ENCODE assay signal across 1 cellular context in the genomic region with DNA sequence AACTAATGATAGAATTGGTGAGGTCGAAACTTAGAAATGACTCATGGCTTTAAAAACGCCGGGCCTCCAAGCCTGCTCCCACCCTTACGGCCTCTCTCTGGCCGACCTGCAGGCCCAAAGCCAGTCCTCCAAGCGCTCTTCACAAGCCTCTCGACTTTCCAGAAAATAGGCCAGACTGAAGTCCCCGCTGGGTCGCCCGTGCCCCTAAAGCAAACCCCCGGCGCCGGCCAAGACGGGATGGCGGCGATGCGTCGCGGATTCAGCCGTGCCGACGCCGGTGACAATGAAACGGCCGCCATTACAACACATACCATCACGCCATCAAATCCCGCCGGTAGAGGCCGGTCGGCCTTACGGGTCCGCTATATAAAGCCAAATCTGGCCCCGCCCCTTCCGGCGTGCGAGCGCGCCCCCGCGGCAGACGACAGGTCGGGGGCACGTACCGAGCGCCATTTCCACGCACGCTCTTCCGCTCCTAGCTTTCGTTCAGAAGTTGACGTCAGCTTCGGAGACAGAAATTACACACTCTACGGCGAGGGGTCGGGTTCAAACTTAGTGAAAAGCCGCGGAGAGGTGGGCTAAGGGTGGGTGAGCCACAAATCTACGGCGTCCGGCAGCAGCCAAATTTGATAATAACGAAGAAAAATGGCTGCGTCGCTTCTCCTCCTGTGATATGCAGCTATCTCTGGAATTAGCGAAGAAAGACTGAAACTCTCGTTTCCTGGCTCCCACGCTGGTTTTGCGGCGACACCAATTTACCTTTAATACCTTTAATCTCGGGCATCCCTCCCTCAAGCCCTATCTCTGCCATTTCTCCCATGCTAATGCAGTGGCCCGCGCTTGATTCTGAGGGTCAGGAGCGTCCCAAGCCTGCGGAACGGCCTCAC.
A peak's percentile ranks its signal among the peaks of the same experiment; 100 is the strongest.
TF ChIP-seq lines count a peak whose summit lies in the region.

A gene (minus strand): TSS at position 340 of the 887 bp plus-strand sequence. CDS start 26 bp downstream, at position 314.

TF ChIP-seq in HEK293, 187 proteins besides CTCF, POLR2A, EP300 and RAD21 (continued from another document):
- TF ChIP-seq ZNF138 (tag by site-specific recombination; IDR thresholded peaks at IDR 0.05; ENCODE audit: borderline replicate concordance): no peak
- TF ChIP-seq, protein P1, sequence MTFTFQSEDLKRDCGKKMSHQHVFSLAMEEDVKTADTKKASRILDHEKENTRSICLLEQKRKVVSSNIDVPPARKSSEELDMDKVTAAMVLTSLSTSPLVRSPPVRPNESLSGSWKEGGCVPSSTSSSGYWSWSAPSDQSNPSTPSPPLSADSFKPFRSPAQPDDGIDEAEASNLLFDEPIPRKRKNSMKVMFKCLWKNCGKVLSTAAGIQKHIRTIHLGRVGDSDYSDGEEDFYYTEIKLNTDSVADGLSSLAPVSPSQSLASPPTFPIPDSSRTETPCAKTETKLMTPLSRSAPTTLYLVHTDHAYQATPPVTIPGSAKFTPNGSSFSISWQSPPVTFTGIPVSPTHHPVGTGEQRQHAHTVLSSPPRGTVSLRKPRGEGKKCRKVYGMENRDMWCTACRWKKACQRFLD (tag by site-specific recombination; IDR thresholded peaks at IDR 0.05): peak; percentile 58; the same call in 1 of the 2 replicates
- TF ChIP-seq ZNF133 (tag by site-specific recombination; IDR thresholded peaks at IDR 0.05): no peak
- no peak for TF ChIP-seq ZNF311 (tag by site-specific recombination; IDR thresholded peaks at IDR 0.05; ENCODE audit: borderline replicate concordance)
- TF ChIP-seq BCL11A (tag by site-specific recombination; IDR thresholded peaks at IDR 0.05; ENCODE audit: low read depth): no peak
- peak; percentile 84; the same call in 1 of the 2 replicates for TF ChIP-seq GLI4 (tag by site-specific recombination; IDR thresholded peaks at IDR 0.05)
- no peak for TF ChIP-seq GFI1B (tag by site-specific recombination; IDR thresholded peaks at IDR 0.05)
- no peak for TF ChIP-seq ZNF140 (tag by site-specific recombination; IDR thresholded peaks at IDR 0.05)
- TF ChIP-seq, protein P2, sequence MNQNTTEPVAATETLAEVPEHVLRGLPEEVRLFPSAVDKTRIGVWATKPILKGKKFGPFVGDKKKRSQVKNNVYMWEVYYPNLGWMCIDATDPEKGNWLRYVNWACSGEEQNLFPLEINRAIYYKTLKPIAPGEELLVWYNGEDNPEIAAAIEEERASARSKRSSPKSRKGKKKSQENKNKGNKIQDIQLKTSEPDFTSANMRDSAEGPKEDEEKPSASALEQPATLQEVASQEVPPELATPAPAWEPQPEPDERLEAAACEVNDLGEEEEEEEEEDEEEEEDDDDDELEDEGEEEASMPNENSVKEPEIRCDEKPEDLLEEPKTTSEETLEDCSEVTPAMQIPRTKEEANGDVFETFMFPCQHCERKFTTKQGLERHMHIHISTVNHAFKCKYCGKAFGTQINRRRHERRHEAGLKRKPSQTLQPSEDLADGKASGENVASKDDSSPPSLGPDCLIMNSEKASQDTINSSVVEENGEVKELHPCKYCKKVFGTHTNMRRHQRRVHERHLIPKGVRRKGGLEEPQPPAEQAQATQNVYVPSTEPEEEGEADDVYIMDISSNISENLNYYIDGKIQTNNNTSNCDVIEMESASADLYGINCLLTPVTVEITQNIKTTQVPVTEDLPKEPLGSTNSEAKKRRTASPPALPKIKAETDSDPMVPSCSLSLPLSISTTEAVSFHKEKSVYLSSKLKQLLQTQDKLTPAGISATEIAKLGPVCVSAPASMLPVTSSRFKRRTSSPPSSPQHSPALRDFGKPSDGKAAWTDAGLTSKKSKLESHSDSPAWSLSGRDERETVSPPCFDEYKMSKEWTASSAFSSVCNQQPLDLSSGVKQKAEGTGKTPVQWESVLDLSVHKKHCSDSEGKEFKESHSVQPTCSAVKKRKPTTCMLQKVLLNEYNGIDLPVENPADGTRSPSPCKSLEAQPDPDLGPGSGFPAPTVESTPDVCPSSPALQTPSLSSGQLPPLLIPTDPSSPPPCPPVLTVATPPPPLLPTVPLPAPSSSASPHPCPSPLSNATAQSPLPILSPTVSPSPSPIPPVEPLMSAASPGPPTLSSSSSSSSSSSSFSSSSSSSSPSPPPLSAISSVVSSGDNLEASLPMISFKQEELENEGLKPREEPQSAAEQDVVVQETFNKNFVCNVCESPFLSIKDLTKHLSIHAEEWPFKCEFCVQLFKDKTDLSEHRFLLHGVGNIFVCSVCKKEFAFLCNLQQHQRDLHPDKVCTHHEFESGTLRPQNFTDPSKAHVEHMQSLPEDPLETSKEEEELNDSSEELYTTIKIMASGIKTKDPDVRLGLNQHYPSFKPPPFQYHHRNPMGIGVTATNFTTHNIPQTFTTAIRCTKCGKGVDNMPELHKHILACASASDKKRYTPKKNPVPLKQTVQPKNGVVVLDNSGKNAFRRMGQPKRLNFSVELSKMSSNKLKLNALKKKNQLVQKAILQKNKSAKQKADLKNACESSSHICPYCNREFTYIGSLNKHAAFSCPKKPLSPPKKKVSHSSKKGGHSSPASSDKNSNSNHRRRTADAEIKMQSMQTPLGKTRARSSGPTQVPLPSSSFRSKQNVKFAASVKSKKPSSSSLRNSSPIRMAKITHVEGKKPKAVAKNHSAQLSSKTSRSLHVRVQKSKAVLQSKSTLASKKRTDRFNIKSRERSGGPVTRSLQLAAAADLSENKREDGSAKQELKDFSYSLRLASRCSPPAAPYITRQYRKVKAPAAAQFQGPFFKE (tag by site-specific recombination; IDR thresholded peaks at IDR 0.05; ENCODE audit: borderline replicate concordance): no peak
- TF ChIP-seq ZNF561 (tag by site-specific recombination; IDR thresholded peaks at IDR 0.05; ENCODE audit: borderline replicate concordance): no peak
